1 cellular context compared by ENCODE assay signal in genomic region chr3:67335813-67336212, GRCh38.
TF ChIP-seq lines count a peak whose summit lies in the region.

No MANE protein-coding gene starts in this region.

TF ChIP-seq in GM23338, 12 proteins besides CTCF, POLR2A, EP300 and RAD21 (continued from another document):
- TF ChIP-seq ZNF462 (CRISPR knock-in tag; IDR thresholded peaks at IDR 0.05) (no peak), ETS1 (IDR thresholded peaks at IDR 0.05) (no peak)
TF ChIP-seq in GM23338: peak in this region for 0.
